In the genomic region with DNA sequence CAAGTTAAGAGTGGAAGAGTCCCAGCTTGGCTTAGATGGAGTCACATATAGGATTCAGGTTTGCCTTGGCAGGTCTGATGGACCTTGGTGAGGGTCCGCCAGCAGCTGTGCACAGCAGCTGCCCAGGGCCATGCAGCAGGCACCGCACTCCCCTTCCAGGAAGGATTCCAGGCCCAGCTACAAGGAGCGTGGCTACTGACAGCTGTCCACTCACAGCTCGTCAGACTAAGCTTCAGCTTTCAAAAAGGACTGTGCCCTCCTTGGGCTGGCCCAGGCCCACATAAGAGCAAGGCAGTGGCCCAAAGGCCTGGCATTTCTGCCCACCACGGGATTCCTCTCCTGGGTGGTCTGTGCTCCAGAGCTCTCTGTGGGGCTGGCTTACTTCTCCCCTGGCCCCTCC, we compare ENCODE assay signal across 14 cellular contexts.
A peak's percentile ranks its signal among the peaks of the same experiment; 100 is the strongest.
DNase-seq lines count a peak whose midpoint lies in the region; ATAC-seq and TF ChIP-seq lines count a peak whose summit lies in the region.
"Had no signal": no experiment of that assay in that cellular context is flagged by ENCODE, and none has a peak within 500 bp of the region (broad histone marks: within the 10 kb centered on the region; RNA-seq: fewer than 3 reads in every experiment).

No MANE protein-coding gene starts in this region.

- H3K27me3 ChIP-seq in CD8-positive, alpha-beta memory T cell (ENCODE audit: insufficient read depth, low read length, poor library complexity, severe bottlenecking): no peaks in the 10 kb centered on the region
- no peaks in the 10 kb centered on the region for H3K27me3 ChIP-seq in SJCRH30
- H3K27me3 ChIP-seq in gastrocnemius medialis: no peaks in the 10 kb centered on the region
- H3K27me3 ChIP-seq: cardiac muscle cell, MG63 had no signal

- peaks cover 8% of the 10 kb centered on the region for H3K4me1 ChIP-seq in CD8-positive, alpha-beta memory T cell (ENCODE audit: insufficient read depth, low read length)
- H3K4me1 ChIP-seq in SJCRH30 (peaks cover 34% of the 10 kb centered on the region), gastrocnemius medialis (peaks cover 0 to 16% of the 10 kb centered on the region in 2 donors)

- ATAC-seq in gastrocnemius medialis (peak in 1 of 2 donors; percentile 17), GM18858 (IDR thresholded peaks at IDR 0.05; ENCODE audit: unreplicated experiment) (no peak)

- no peaks in the 10 kb centered on the region for H3K9me3 Mint-ChIP-seq in CD8-positive, alpha-beta memory T cell
- H3K9me3 Mint-ChIP-seq in glutamatergic neuron (ENCODE audit: unreplicated experiment): peaks cover 13% of the 10 kb centered on the region
- H3K9me3 Mint-ChIP-seq in activated T-helper 1 cell treated with anti-CD3 and anti-CD28 coated beads, Interleukin-12 subunit alpha, Interleukin-12 subunit beta, Interleukin-2, Interleukin-4 antibody, amounts not matched to agents 30 ng/mL and 10 ng/mL and 1 ng/mL, durations not matched to agents 14 hours and 24 hours and 36 hours: no peaks in the 10 kb centered on the region

- CTCF ChIA-PET in CD8-positive, alpha-beta memory T cell (lab: Charles Lee): interaction anchor here (0.9 to 2.6 kb wide), 8 partner anchors 9 to 671 kb away, joined by 3 to 17 read pairs (median 6); no protein-coding TSS in a partner anchor

- POLR2A ChIA-PET in CD8-positive, alpha-beta memory T cell (lab: Charles Lee): no interaction called here

- no peak overlapping the region for H3K27ac Mint-ChIP-seq in CD8-positive, alpha-beta memory T cell
- peak overlapping the region; percentile 82 for H3K27ac Mint-ChIP-seq in glutamatergic neuron (ENCODE audit: unreplicated experiment)
- H3K27ac Mint-ChIP-seq in activated T-helper 1 cell treated with anti-CD3 and anti-CD28 coated beads, Interleukin-12 subunit alpha, Interleukin-12 subunit beta, Interleukin-2, Interleukin-4 antibody, amounts not matched to agents 30 ng/mL and 10 ng/mL and 1 ng/mL, durations not matched to agents 14 hours and 24 hours and 36 hours: no peak overlapping the region

- TF ChIP-seq POLR2A in gastrocnemius medialis (IDR thresholded peaks at IDR 0.05): no peak

- intact Hi-C loops in gastrocnemius medialis (cut with DNase I; ENCODE audit: low total_unique reads): loop anchor here (1.0 to 10.0 kb wide), 8 partner anchors 129 to 671 kb away; a partner anchor contains a TSS
- intact Hi-C loops in activated T-helper 1 cell treated with anti-CD3 and anti-CD28 coated beads, Interleukin-12 subunit alpha, Interleukin-12 subunit beta, Interleukin-2, Interleukin-4 antibody, amounts not matched to agents 30 ng/mL and 10 ng/mL and 1 ng/mL, durations not matched to agents 14 hours and 24 hours and 36 hours (cut with micrococcal nuclease): loop anchor here (1.0 to 2.0 kb wide), 7 partner anchors 124 to 671 kb away; a partner anchor contains a TSS

- H3K36me3 Mint-ChIP-seq in CD8-positive, alpha-beta memory T cell: no peaks in the 10 kb centered on the region
- H3K36me3 Mint-ChIP-seq in glutamatergic neuron (ENCODE audit: unreplicated experiment): no peaks in the 10 kb centered on the region
- H3K36me3 Mint-ChIP-seq in activated T-helper 1 cell treated with anti-CD3 and anti-CD28 coated beads, Interleukin-12 subunit alpha, Interleukin-12 subunit beta, Interleukin-2, Interleukin-4 antibody, amounts not matched to agents 30 ng/mL and 10 ng/mL and 1 ng/mL, durations not matched to agents 14 hours and 24 hours and 36 hours (ENCODE audit: low read depth): no peaks in the 10 kb centered on the region

- in situ Hi-C loops in gastrocnemius medialis (cut with MboI; ENCODE audit: low sequenced_read_pairs in 4 of 4): loop anchor here in 3 of 4 donors (10.0 to 25.0 kb wide), 2 partner anchors 119 to 666 kb away; no protein-coding TSS in a partner anchor

- H3K36me3 ChIP-seq in CD8-positive, alpha-beta memory T cell (ENCODE audit: insufficient read depth, low read length): no peaks in the 10 kb centered on the region
- H3K36me3 ChIP-seq in SJCRH30 (no peaks in the 10 kb centered on the region), gastrocnemius medialis (no peaks in the 10 kb centered on the region)
- H3K36me3 ChIP-seq: cardiac muscle cell, MG63 had no signal

- H3K4me3 ChIP-seq in CD8-positive, alpha-beta memory T cell (ENCODE audit: low read length): no peak overlapping the region
- H3K4me3 ChIP-seq in SJCRH30 (peak overlapping the region; percentile 56), gastrocnemius medialis (peak overlapping the region in 2 of 4 donors; percentile 55 to 63)
- H3K4me3 ChIP-seq: cardiac muscle cell, MG63, PC-9 had no signal

- peaks cover 8 to 20% (median 13%) of the 10 kb centered on the region in 3 donors for H3K4me1 Mint-ChIP-seq in CD8-positive, alpha-beta memory T cell
- H3K4me1 Mint-ChIP-seq in glutamatergic neuron (ENCODE audit: low read depth, unreplicated experiment): peaks cover 47% of the 10 kb centered on the region
- peaks cover 28% of the 10 kb centered on the region for H3K4me1 Mint-ChIP-seq in activated T-helper 1 cell treated with anti-CD3 and anti-CD28 coated beads, Interleukin-12 subunit alpha, Interleukin-12 subunit beta, Interleukin-2, Interleukin-4 antibody, amounts not matched to agents 30 ng/mL and 10 ng/mL and 1 ng/mL, durations not matched to agents 14 hours and 24 hours and 36 hours (ENCODE audit: low read depth)

- TF ChIP-seq CTCF in glutamatergic neuron (IDR thresholded peaks at IDR 0.05; ENCODE audit: partially characterized antibody, unreplicated experiment) (no peak), gastrocnemius medialis (IDR thresholded peaks at IDR 0.05 in 4 of 5, conservative IDR thresholded peaks at IDR 0.05 in 1 of 5) (no peak)

- no peak overlapping the region for H3K27ac ChIP-seq in CD8-positive, alpha-beta memory T cell (ENCODE audit: low read depth, low read length)
- H3K27ac ChIP-seq in SJCRH30 (peak overlapping the region; percentile 81), gastrocnemius medialis (peak overlapping the region in 3 of 4 donors; percentile 55 to 79 (median 70))
- H3K27ac ChIP-seq: cardiac muscle cell, PC-9 had no signal

- H3K27me3 Mint-ChIP-seq in CD8-positive, alpha-beta memory T cell: peaks cover 0 to 4% of the 10 kb centered on the region in 2 donors
- H3K27me3 Mint-ChIP-seq in glutamatergic neuron (ENCODE audit: unreplicated experiment): peaks cover 15% of the 10 kb centered on the region
- H3K27me3 Mint-ChIP-seq in activated T-helper 1 cell treated with anti-CD3 and anti-CD28 coated beads, Interleukin-12 subunit alpha, Interleukin-12 subunit beta, Interleukin-2, Interleukin-4 antibody, amounts not matched to agents 30 ng/mL and 10 ng/mL and 1 ng/mL, durations not matched to agents 14 hours and 24 hours and 36 hours (ENCODE audit: insufficient read depth): peaks cover 4% of the 10 kb centered on the region

- DNase-seq in CD8-positive, alpha-beta memory T cell: no peak
- DNase-seq in SJCRH30 (peak; percentile 91 to 93), glutamatergic neuron (no peak), gastrocnemius medialis (no peak), SK-N-DZ (ENCODE audit: low spot score) (no peak)
- DNase-seq in activated T-helper 1 cell treated with anti-CD3 and anti-CD28 coated beads, Interleukin-12 subunit alpha, Interleukin-12 subunit beta, Interleukin-2, Interleukin-4 antibody, amounts not matched to agents 30 ng/mL and 10 ng/mL and 1 ng/mL, durations not matched to agents 14 hours and 24 hours and 36 hours (ENCODE audit: low spot score): no peak
- DNase-seq in stimulated activated CD4-positive, alpha-beta T cell treated with anti-CD3 and anti-CD28 coated beads, Interleukin-4, amount 100 ng/mL, for 1 hour: no peak
- DNase-seq: activated naive CD4-positive, alpha-beta T cell treated with anti-CD3 and anti-CD28 coated beads, Interleukin-2, amount 50 U/mL, for 16 hours; MG63; NCI-H2029; NCI-H526 treated with DMSO at 0.1 percent for 48 hours; PC-9 had no signal

- peak overlapping the region in 4 of 7 donors; percentile 65 to 75 (median 67) for H3K4me3 Mint-ChIP-seq in CD8-positive, alpha-beta memory T cell
- H3K4me3 Mint-ChIP-seq in glutamatergic neuron (ENCODE audit: unreplicated experiment): peak overlapping the region; percentile 68
- H3K4me3 Mint-ChIP-seq in activated T-helper 1 cell treated with anti-CD3 and anti-CD28 coated beads, Interleukin-12 subunit alpha, Interleukin-12 subunit beta, Interleukin-2, Interleukin-4 antibody, amounts not matched to agents 30 ng/mL and 10 ng/mL and 1 ng/mL, durations not matched to agents 14 hours and 24 hours and 36 hours: no peak overlapping the region

- H3K9me3 ChIP-seq in CD8-positive, alpha-beta memory T cell (ENCODE audit: low read length): no peaks in the 10 kb centered on the region
- no peaks in the 10 kb centered on the region for H3K9me3 ChIP-seq in SJCRH30 (replicated peaks)
- H3K9me3 ChIP-seq in gastrocnemius medialis: no peaks in the 10 kb centered on the region
- H3K9me3 ChIP-seq: MG63 had no signal

Comparison
In these comparisons a context has a peak if more than half of its experiments do, and no peak if none do; other contexts are left out.
1. DNase-seq: peak in SJCRH30 (2 of 2); none in CD8-positive, alpha-beta memory T cell (0 of 5), glutamatergic neuron (single experiment), gastrocnemius medialis (0 of 2), activated T-helper 1 cell treated with anti-CD3 and anti-CD28 coated beads, Interleukin-12 subunit alpha, Interleukin-12 subunit beta, Interleukin-2, Interleukin-4 antibody, amounts not matched to agents 30 ng/mL and 10 ng/mL and 1 ng/mL, durations not matched to agents 14 hours and 24 hours and 36 hours (single experiment), SK-N-DZ (single experiment) and stimulated activated CD4-positive, alpha-beta T cell treated with anti-CD3 and anti-CD28 coated beads, Interleukin-4, amount 100 ng/mL, for 1 hour (single experiment).